In genomic region chr7:117960351-117960750, GRCh38 we compare ENCODE assay signal across 25 cellular contexts.
"Had no signal": no experiment of that assay in that cellular context is flagged by ENCODE, and none has a peak within 500 bp of the region (broad histone marks: within the 10 kb centered on the region; RNA-seq: fewer than 3 reads in every experiment).

No MANE protein-coding gene starts in this region.

- H3K27me3 ChIP-seq: neural progenitor cell, neutrophil, right atrium auricular region, right lobe of liver, tibial nerve, vagina had no signal

- H3K36me3 ChIP-seq: left ventricle myocardium inferior, neural progenitor cell, neutrophil, right atrium auricular region, right lobe of liver, tibial nerve, vagina had no signal

- H3K27me3 Mint-ChIP-seq: natural killer cell treated with Interleukin-12 subunit alpha and Interleukin-12 subunit beta and Interleukin-15 and Interleukin-18, amount 100 ng/mL, for 72 hours; stimulated activated naive CD8-positive, alpha-beta T cell treated with anti-CD3 and anti-CD28 coated beads, Interleukin-15, amount 100 ng/mL, for 72 hours; type B pancreatic cell had no signal

- H3K36me3 Mint-ChIP-seq: naive thymus-derived CD4-positive, alpha-beta T cell; natural killer cell treated with Interleukin-12 subunit alpha and Interleukin-12 subunit beta and Interleukin-15 and Interleukin-18, amount 100 ng/mL, for 72 hours; neural progenitor cell; stimulated activated memory B cell treated with anti-CD40 and anti-IgM and Interleukin-4, amounts not matched to agents 10 μg/mL and 1 μg/mL and 100 μg/mL, for 72 hours; type B pancreatic cell had no signal

- H3K9me3 Mint-ChIP-seq: naive thymus-derived CD4-positive, alpha-beta T cell; natural killer cell treated with Interleukin-12 subunit alpha and Interleukin-12 subunit beta and Interleukin-15 and Interleukin-18, amount 100 ng/mL, for 72 hours; neural progenitor cell; stimulated activated memory B cell treated with anti-CD40 and anti-IgM and Interleukin-4, amounts not matched to agents 10 μg/mL and 1 μg/mL and 100 μg/mL, for 72 hours; stimulated activated naive CD8-positive, alpha-beta T cell treated with anti-CD3 and anti-CD28 coated beads, Interleukin-15, amount 100 ng/mL, for 72 hours; type B pancreatic cell had no signal

- H3K4me3 Mint-ChIP-seq: naive thymus-derived CD4-positive, alpha-beta T cell; natural killer cell treated with Interleukin-12 subunit alpha and Interleukin-12 subunit beta and Interleukin-15 and Interleukin-18, amount 100 ng/mL, for 72 hours; neural progenitor cell; stimulated activated memory B cell treated with anti-CD40 and anti-IgM and Interleukin-4, amounts not matched to agents 10 μg/mL and 1 μg/mL and 100 μg/mL, for 72 hours; stimulated activated naive CD8-positive, alpha-beta T cell treated with anti-CD3 and anti-CD28 coated beads, Interleukin-15, amount 100 ng/mL, for 72 hours; type B pancreatic cell had no signal

- H3K4me3 ChIP-seq: left ventricle myocardium inferior, lung, mucosa of descending colon, neural progenitor cell, psoas muscle, right atrium auricular region, right lobe of liver, smooth muscle cell, tibial nerve, vagina had no signal

- H3K4me1 Mint-ChIP-seq: naive thymus-derived CD4-positive, alpha-beta T cell; neural progenitor cell; stimulated activated memory B cell treated with anti-CD40 and anti-IgM and Interleukin-4, amounts not matched to agents 10 μg/mL and 1 μg/mL and 100 μg/mL, for 72 hours; stimulated activated naive CD8-positive, alpha-beta T cell treated with anti-CD3 and anti-CD28 coated beads, Interleukin-15, amount 100 ng/mL, for 72 hours had no signal

- H3K9me3 ChIP-seq: left ventricle myocardium inferior, mucosa of descending colon, neutrophil, psoas muscle, right atrium auricular region, right lobe of liver, tibial nerve, vagina had no signal

- ATAC-seq: naive thymus-derived CD4-positive, alpha-beta T cell; natural killer cell treated with Interleukin-12 subunit alpha and Interleukin-12 subunit beta and Interleukin-15 and Interleukin-18, amount 100 ng/mL, for 72 hours; right lobe of liver; stimulated activated memory B cell treated with anti-CD40 and anti-IgM and Interleukin-4, amounts not matched to agents 10 μg/mL and 1 μg/mL and 100 μg/mL, for 72 hours; stimulated activated naive CD8-positive, alpha-beta T cell treated with anti-CD3 and anti-CD28 coated beads, Interleukin-15, amount 100 ng/mL, for 72 hours had no signal

- H3K27ac Mint-ChIP-seq: naive thymus-derived CD4-positive, alpha-beta T cell; natural killer cell treated with Interleukin-12 subunit alpha and Interleukin-12 subunit beta and Interleukin-15 and Interleukin-18, amount 100 ng/mL, for 72 hours; neural progenitor cell; stimulated activated memory B cell treated with anti-CD40 and anti-IgM and Interleukin-4, amounts not matched to agents 10 μg/mL and 1 μg/mL and 100 μg/mL, for 72 hours; stimulated activated naive CD8-positive, alpha-beta T cell treated with anti-CD3 and anti-CD28 coated beads, Interleukin-15, amount 100 ng/mL, for 72 hours; type B pancreatic cell had no signal

- DNase-seq: hippocampal formation; kidney glomerular epithelial cell; left ventricle myocardium inferior; mucosa of descending colon; naive thymus-derived CD4-positive, alpha-beta T cell; occipital lobe; psoas muscle; right lobe of liver; stimulated activated CD4-positive, alpha-beta T cell treated with anti-CD3 and anti-CD28 coated beads, Interleukin-1b, Interleukin-23, amount 100 ng/mL, for 48 hours; stimulated activated CD4-positive, alpha-beta T cell treated with anti-CD3 and anti-CD28 coated beads, Interleukin-2, amount 100 ng/mL, for 48 hours; stimulated activated CD4-positive, alpha-beta T cell treated with anti-CD3 and anti-CD28 coated beads, Interleukin-4, amount 100 ng/mL, for 4 hours; stimulated activated CD8-positive, alpha-beta memory T cell treated with anti-CD3 and anti-CD28 coated beads, Interleukin-4, amount 100 ng/mL, for 48 hours; stimulated activated naive CD4-positive, alpha-beta T cell treated with Interleukin-2 at 50 U/mL for 16 hours; stimulated activated naive CD8-positive, alpha-beta T cell treated with anti-CD3 and anti-CD28 coated beads, Interleukin-15, amount 100 ng/mL, for 72 hours; substantia nigra had no signal
